1 cellular context compared by ENCODE assay signal in the genomic region with DNA sequence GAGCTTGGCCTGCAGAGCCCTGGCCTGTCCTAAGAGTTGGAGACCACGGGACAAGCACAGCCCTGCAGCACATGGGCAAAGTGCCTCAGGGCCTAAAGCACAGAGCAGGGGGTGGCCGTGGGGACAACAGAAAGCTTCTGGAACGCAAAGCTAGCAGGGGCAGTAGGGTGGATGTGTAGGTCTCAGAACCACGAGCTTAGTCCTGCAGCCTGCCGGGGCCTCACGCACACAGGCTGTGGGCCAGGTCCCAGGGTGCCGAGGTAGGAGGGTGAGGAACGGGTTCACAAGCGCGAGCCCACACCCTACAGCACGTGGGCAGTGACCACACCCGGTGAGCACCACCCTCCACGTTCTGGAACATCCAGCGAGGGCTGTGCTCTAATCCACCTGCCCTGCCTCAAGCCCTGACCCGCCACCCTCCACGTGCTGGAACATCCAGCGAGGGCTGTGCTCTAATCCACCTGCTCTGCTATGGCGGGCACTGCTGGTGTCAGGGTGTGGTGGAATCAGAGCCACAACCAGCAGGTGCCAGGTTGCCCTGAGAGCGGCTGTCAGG.
TF ChIP-seq lines count a peak whose summit lies in the region.

No MANE protein-coding gene starts in this region.

TF ChIP-seq in GM12878, 131 proteins besides CTCF, POLR2A, EP300 and RAD21:
- TF ChIP-seq CEBPB (IDR thresholded peaks at IDR 0.05; ENCODE audit: borderline replicate concordance in 1 of 2, low read depth in 2 of 2, low read length in 2 of 2), result no peak
- TF ChIP-seq, protein P1, sequence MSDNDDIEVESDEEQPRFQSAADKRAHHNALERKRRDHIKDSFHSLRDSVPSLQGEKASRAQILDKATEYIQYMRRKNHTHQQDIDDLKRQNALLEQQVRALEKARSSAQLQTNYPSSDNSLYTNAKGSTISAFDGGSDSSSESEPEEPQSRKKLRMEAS (IDR thresholded peaks at IDR 0.05; ENCODE audit: low read depth, low read length), result no peak
- no peak for TF ChIP-seq POLR2AphosphoS5 (IDR thresholded peaks at IDR 0.05; ENCODE audit: low read length)
- TF ChIP-seq NFXL1 (IDR thresholded peaks at IDR 0.05; ENCODE audit: borderline replicate concordance), result no peak
- TF ChIP-seq, protein P2, sequence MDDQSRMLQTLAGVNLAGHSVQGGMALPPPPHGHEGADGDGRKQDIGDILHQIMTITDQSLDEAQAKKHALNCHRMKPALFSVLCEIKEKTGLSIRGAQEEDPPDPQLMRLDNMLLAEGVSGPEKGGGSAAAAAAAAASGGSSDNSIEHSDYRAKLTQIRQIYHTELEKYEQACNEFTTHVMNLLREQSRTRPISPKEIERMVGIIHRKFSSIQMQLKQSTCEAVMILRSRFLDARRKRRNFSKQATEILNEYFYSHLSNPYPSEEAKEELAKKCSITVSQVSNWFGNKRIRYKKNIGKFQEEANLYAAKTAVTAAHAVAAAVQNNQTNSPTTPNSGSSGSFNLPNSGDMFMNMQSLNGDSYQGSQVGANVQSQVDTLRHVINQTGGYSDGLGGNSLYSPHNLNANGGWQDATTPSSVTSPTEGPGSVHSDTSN (IDR thresholded peaks at IDR 0.05; ENCODE audit: insufficient replicate concordance, low read depth, low read length), result no peak
- no peak for TF ChIP-seq SREBF2 (IDR thresholded peaks at IDR 0.05; ENCODE audit: low read length)
- no peak for TF ChIP-seq BMI1 (IDR thresholded peaks at IDR 0.05; ENCODE audit: borderline replicate concordance)
TF ChIP-seq in GM12878: peak in this region for 0.
